1 cellular context compared by ENCODE assay signal in the genomic region with DNA sequence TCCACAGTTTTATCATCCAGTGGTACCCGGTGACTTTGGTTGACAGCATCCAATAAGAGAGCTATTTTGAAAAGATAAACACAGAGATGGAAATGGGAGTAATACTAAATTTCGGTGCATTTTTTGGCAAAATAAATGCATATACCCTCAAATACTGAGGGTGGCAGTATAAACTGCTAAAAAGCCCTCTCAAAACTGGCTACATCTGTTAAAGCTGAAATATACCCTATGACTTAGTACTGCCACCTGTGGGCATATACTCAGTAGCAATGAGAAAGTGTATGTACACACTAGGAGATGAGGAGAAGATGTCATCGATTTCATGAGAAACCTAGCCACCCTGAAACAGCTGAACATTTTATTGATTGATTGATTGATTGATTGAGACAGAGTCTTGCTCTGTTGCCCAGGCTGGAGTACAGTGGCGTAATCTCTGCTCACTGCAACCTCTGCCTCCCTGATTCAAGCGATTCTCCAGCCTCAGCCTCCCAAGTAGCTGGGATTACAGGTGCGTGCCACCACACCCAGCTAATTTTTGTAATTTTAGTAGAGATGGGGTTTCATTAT.
TF ChIP-seq lines count a peak whose summit lies in the region.

No MANE protein-coding gene starts in this region.

TF ChIP-seq in HepG2, 621 proteins besides CTCF, POLR2A, EP300 and RAD21 (continues in another document):
- TF ChIP-seq MIER2 (CRISPR knock-in tag; IDR thresholded peaks at IDR 0.05) (no peak), SRY (CRISPR knock-in tag; IDR thresholded peaks at IDR 0.05) (no peak), STAG1 (CRISPR knock-in tag; IDR thresholded peaks at IDR 0.05) (peak; percentile 68), MEIS1 (CRISPR knock-in tag; IDR thresholded peaks at IDR 0.05; ENCODE audit: borderline replicate concordance) (no peak), ZSCAN30 (CRISPR knock-in tag; IDR thresholded peaks at IDR 0.05) (0 out of 2 replicates have a peak, but pooled peaks have one; percentile 34), AHR (CRISPR knock-in tag; IDR thresholded peaks at IDR 0.05) (no peak), HNRNPH1 (optimal IDR thresholded peaks at IDR 0.05; ENCODE audit: low read depth, low read length) (no peak), HDAC1 (CRISPR knock-in tag; IDR thresholded peaks at IDR 0.05) (no peak), ZNF564 (CRISPR knock-in tag; IDR thresholded peaks at IDR 0.05) (no peak), KDM5A (IDR thresholded peaks at IDR 0.05; ENCODE audit: borderline replicate concordance, low read length) (peak; percentile 5; the same call in 1 of the 2 replicates), HOXA3 (CRISPR knock-in tag; IDR thresholded peaks at IDR 0.05) (no peak), FOXA1 (IDR thresholded peaks at IDR 0.05) (no peak), FOXA1 (CRISPR knock-in tag; IDR thresholded peaks at IDR 0.05) (peak; percentile 50; the same call in 1 of the 2 replicates), SRSF9 (IDR thresholded peaks at IDR 0.05; ENCODE audit: borderline replicate concordance, insufficient read depth, low read depth, low read length, poor library complexity, severe bottlenecking) (no peak), EEA1 (CRISPR knock-in tag; IDR thresholded peaks at IDR 0.05; ENCODE audit: borderline replicate concordance) (no peak), AGO2 (optimal IDR thresholded peaks at IDR 0.05; ENCODE audit: low read depth, low read length) (no peak), ONECUT2 (CRISPR knock-in tag; IDR thresholded peaks at IDR 0.05) (0 out of 2 replicates have a peak, but pooled peaks have one; percentile 25), SOX5 (CRISPR knock-in tag; IDR thresholded peaks at IDR 0.05; ENCODE audit: borderline replicate concordance) (0 out of 2 replicates have a peak, but pooled peaks have one; percentile 39), NAIF1 (CRISPR knock-in tag; IDR thresholded peaks at IDR 0.05; ENCODE audit: borderline replicate concordance) (no peak), SMC3 (IDR thresholded peaks at IDR 0.05; ENCODE audit: low read length) (peak; percentile 23; the same call in 1 of the 2 replicates), HDAC6 (IDR thresholded peaks at IDR 0.05; ENCODE audit: low read depth, low read length) (no peak), SAP130 (CRISPR knock-in tag; IDR thresholded peaks at IDR 0.05; ENCODE audit: low read depth) (peak; percentile 24; the same call in 1 of the 2 replicates), ZNF460 (CRISPR knock-in tag; IDR thresholded peaks at IDR 0.05; ENCODE audit: borderline replicate concordance) (peak; percentile 88), ZNF678 (CRISPR knock-in tag; IDR thresholded peaks at IDR 0.05) (no peak), ZNF12 (CRISPR knock-in tag; IDR thresholded peaks at IDR 0.05) (no peak; the same call in 1 of the 2 replicates), ZBTB38 (CRISPR knock-in tag; IDR thresholded peaks at IDR 0.05) (no peak), PRPF4 (IDR thresholded peaks at IDR 0.05; ENCODE audit: low read depth, low read length, poor library complexity, severe bottlenecking) (no peak), ZMYM2 (CRISPR knock-in tag; IDR thresholded peaks at IDR 0.05) (peak; percentile 47; the same call in 1 of the 2 replicates), MED1 (CRISPR knock-in tag; IDR thresholded peaks at IDR 0.05) (peak; percentile 3; the same call in 1 of the 2 replicates), REPIN1 (CRISPR knock-in tag; IDR thresholded peaks at IDR 0.05; ENCODE audit: borderline replicate concordance, low read depth) (peak; percentile 55; the same call in 1 of the 2 replicates), ZNF629 (CRISPR knock-in tag; conservative IDR thresholded peaks at IDR 0.05) (0 out of 2 replicates have a peak, but pooled peaks have one; percentile 21), NFKBIZ (CRISPR knock-in tag; IDR thresholded peaks at IDR 0.05) (no peak), ZNF616 (CRISPR knock-in tag; IDR thresholded peaks at IDR 0.05; ENCODE audit: low read depth) (no peak), FOXA3 (CRISPR knock-in tag; IDR thresholded peaks at IDR 0.05) (peak; percentile 28; the same call in 1 of the 2 replicates), NFRKB (IDR thresholded peaks at IDR 0.05) (no peak)
- TF ChIP-seq, protein P1, sequence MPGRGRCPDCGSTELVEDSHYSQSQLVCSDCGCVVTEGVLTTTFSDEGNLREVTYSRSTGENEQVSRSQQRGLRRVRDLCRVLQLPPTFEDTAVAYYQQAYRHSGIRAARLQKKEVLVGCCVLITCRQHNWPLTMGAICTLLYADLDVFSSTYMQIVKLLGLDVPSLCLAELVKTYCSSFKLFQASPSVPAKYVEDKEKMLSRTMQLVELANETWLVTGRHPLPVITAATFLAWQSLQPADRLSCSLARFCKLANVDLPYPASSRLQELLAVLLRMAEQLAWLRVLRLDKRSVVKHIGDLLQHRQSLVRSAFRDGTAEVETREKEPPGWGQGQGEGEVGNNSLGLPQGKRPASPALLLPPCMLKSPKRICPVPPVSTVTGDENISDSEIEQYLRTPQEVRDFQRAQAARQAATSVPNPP (CRISPR knock-in tag; IDR thresholded peaks at IDR 0.05) = no peak
- TF ChIP-seq, protein P2, sequence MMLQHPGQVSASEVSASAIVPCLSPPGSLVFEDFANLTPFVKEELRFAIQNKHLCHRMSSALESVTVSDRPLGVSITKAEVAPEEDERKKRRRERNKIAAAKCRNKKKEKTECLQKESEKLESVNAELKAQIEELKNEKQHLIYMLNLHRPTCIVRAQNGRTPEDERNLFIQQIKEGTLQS (CRISPR knock-in tag; IDR thresholded peaks at IDR 0.05) = no peak
- TF ChIP-seq, protein P3, sequence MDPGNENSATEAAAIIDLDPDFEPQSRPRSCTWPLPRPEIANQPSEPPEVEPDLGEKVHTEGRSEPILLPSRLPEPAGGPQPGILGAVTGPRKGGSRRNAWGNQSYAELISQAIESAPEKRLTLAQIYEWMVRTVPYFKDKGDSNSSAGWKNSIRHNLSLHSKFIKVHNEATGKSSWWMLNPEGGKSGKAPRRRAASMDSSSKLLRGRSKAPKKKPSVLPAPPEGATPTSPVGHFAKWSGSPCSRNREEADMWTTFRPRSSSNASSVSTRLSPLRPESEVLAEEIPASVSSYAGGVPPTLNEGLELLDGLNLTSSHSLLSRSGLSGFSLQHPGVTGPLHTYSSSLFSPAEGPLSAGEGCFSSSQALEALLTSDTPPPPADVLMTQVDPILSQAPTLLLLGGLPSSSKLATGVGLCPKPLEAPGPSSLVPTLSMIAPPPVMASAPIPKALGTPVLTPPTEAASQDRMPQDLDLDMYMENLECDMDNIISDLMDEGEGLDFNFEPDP (CRISPR knock-in tag; conservative IDR thresholded peaks at IDR 0.05) = no peak
- TF ChIP-seq, protein P4, sequence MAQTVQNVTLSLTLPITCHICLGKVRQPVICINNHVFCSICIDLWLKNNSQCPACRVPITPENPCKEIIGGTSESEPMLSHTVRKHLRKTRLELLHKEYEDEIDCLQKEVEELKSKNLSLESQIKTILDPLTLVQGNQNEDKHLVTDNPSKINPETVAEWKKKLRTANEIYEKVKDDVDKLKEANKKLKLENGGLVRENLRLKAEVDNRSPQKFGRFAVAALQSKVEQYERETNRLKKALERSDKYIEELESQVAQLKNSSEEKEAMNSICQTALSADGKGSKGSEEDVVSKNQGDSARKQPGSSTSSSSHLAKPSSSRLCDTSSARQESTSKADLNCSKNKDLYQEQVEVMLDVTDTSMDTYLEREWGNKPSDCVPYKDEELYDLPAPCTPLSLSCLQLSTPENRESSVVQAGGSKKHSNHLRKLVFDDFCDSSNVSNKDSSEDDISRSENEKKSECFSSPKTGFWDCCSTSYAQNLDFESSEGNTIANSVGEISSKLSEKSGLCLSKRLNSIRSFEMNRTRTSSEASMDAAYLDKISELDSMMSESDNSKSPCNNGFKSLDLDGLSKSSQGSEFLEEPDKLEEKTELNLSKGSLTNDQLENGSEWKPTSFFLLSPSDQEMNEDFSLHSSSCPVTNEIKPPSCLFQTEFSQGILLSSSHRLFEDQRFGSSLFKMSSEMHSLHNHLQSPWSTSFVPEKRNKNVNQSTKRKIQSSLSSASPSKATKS (CRISPR knock-in tag; IDR thresholded peaks at IDR 0.05) = 0 out of 2 replicates have a peak, but pooled peaks have one; percentile 33
- TF ChIP-seq, protein P5, sequence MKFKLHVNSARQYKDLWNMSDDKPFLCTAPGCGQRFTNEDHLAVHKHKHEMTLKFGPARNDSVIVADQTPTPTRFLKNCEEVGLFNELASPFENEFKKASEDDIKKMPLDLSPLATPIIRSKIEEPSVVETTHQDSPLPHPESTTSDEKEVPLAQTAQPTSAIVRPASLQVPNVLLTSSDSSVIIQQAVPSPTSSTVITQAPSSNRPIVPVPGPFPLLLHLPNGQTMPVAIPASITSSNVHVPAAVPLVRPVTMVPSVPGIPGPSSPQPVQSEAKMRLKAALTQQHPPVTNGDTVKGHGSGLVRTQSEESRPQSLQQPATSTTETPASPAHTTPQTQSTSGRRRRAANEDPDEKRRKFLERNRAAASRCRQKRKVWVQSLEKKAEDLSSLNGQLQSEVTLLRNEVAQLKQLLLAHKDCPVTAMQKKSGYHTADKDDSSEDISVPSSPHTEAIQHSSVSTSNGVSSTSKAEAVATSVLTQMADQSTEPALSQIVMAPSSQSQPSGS (CRISPR knock-in tag; IDR thresholded peaks at IDR 0.05) = peak; percentile 19; the same call in 1 of the 2 replicates
- TF ChIP-seq, protein P6, sequence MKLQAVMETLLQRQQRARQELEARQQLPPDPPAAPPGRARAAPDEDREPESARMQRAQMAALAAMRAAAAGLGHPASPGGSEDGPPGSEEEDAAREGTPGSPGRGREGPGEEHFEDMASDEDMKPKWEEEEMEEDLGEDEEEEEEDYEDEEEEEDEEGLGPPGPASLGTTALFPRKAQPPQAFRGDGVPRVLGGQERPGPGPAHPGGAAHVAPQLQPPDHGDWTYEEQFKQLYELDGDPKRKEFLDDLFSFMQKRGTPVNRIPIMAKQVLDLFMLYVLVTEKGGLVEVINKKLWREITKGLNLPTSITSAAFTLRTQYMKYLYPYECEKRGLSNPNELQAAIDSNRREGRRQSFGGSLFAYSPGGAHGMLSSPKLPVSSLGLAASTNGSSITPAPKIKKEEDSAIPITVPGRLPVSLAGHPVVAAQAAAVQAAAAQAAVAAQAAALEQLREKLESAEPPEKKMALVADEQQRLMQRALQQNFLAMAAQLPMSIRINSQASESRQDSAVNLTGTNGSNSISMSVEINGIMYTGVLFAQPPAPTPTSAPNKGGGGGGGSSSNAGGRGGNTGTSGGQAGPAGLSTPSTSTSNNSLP (IDR thresholded peaks at IDR 0.05; ENCODE audit: low read depth, low read length) = peak; percentile 49; the same call in 1 of the 2 replicates
- TF ChIP-seq, protein P7, sequence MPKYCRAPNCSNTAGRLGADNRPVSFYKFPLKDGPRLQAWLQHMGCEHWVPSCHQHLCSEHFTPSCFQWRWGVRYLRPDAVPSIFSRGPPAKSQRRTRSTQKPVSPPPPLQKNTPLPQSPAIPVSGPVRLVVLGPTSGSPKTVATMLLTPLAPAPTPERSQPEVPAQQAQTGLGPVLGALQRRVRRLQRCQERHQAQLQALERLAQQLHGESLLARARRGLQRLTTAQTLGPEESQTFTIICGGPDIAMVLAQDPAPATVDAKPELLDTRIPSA (CRISPR knock-in tag; IDR thresholded peaks at IDR 0.05; ENCODE audit: borderline replicate concordance) = no peak
- TF ChIP-seq, protein P8, sequence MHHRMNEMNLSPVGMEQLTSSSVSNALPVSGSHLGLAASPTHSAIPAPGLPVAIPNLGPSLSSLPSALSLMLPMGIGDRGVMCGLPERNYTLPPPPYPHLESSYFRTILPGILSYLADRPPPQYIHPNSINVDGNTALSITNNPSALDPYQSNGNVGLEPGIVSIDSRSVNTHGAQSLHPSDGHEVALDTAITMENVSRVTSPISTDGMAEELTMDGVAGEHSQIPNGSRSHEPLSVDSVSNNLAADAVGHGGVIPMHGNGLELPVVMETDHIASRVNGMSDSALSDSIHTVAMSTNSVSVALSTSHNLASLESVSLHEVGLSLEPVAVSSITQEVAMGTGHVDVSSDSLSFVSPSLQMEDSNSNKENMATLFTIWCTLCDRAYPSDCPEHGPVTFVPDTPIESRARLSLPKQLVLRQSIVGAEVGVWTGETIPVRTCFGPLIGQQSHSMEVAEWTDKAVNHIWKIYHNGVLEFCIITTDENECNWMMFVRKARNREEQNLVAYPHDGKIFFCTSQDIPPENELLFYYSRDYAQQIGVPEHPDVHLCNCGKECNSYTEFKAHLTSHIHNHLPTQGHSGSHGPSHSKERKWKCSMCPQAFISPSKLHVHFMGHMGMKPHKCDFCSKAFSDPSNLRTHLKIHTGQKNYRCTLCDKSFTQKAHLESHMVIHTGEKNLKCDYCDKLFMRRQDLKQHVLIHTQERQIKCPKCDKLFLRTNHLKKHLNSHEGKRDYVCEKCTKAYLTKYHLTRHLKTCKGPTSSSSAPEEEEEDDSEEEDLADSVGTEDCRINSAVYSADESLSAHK (CRISPR knock-in tag; IDR thresholded peaks at IDR 0.05; ENCODE audit: borderline replicate concordance) = no peak
- TF ChIP-seq, protein P9, sequence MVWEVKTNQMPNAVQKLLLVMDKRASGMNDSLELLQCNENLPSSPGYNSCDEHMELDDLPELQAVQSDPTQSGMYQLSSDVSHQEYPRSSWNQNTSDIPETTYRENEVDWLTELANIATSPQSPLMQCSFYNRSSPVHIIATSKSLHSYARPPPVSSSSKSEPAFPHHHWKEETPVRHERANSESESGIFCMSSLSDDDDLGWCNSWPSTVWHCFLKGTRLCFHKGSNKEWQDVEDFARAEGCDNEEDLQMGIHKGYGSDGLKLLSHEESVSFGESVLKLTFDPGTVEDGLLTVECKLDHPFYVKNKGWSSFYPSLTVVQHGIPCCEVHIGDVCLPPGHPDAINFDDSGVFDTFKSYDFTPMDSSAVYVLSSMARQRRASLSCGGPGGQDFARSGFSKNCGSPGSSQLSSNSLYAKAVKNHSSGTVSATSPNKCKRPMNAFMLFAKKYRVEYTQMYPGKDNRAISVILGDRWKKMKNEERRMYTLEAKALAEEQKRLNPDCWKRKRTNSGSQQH (CRISPR knock-in tag; IDR thresholded peaks at IDR 0.05; ENCODE audit: low read depth) = no peak
- TF ChIP-seq, protein P10, sequence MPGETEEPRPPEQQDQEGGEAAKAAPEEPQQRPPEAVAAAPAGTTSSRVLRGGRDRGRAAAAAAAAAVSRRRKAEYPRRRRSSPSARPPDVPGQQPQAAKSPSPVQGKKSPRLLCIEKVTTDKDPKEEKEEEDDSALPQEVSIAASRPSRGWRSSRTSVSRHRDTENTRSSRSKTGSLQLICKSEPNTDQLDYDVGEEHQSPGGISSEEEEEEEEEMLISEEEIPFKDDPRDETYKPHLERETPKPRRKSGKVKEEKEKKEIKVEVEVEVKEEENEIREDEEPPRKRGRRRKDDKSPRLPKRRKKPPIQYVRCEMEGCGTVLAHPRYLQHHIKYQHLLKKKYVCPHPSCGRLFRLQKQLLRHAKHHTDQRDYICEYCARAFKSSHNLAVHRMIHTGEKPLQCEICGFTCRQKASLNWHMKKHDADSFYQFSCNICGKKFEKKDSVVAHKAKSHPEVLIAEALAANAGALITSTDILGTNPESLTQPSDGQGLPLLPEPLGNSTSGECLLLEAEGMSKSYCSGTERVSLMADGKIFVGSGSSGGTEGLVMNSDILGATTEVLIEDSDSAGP (CRISPR knock-in tag; IDR thresholded peaks at IDR 0.05; ENCODE audit: borderline replicate concordance) = peak; percentile 29; the same call in 1 of the 2 replicates
- TF ChIP-seq, protein P11, sequence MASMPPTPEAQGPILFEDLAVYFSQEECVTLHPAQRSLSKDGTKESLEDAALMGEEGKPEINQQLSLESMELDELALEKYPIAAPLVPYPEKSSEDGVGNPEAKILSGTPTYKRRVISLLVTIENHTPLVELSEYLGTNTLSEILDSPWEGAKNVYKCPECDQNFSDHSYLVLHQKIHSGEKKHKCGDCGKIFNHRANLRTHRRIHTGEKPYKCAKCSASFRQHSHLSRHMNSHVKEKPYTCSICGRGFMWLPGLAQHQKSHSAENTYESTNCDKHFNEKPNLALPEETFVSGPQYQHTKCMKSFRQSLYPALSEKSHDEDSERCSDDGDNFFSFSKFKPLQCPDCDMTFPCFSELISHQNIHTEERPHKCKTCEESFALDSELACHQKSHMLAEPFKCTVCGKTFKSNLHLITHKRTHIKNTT (CRISPR knock-in tag; IDR thresholded peaks at IDR 0.05) = no peak
